In genomic region chr4:14856076-14856926, GRCh38 we compare ENCODE assay signal across 9 cellular contexts.
A peak's percentile ranks its signal among the peaks of the same experiment; 100 is the strongest.
DNase-seq lines count a peak whose midpoint lies in the region; ATAC-seq and TF ChIP-seq lines count a peak whose summit lies in the region.
"Had no signal": no experiment of that assay in that cellular context is flagged by ENCODE, and none has a peak within 500 bp of the region (broad histone marks: within the 10 kb centered on the region; RNA-seq: fewer than 3 reads in every experiment).

No MANE protein-coding gene starts in this region.

- H3K27me3 ChIP-seq in foreskin keratinocyte: no peaks in the 10 kb centered on the region

- H3K36me3 Mint-ChIP-seq in activated CD8-positive, alpha-beta T cell treated with anti-CD3 and anti-CD28 coated beads for 36 hours (ENCODE audit: low read depth): peaks cover 3% of the 10 kb centered on the region

- H3K4me1 ChIP-seq in foreskin keratinocyte: peaks cover 26% of the 10 kb centered on the region
- H3K4me1 ChIP-seq: parathyroid adenoma had no signal

- no peak overlapping the region for H3K4me3 Mint-ChIP-seq in activated CD8-positive, alpha-beta T cell treated with anti-CD3 and anti-CD28 coated beads for 36 hours

- DNase-seq in Caki2 (ENCODE audit: low read depth): peak; percentile 98
- peak; percentile 85 for DNase-seq in HK-2 (ENCODE audit: unreplicated experiment)
- peak; percentile 87 for DNase-seq in activated CD8-positive, alpha-beta T cell treated with anti-CD3 and anti-CD28 coated beads for 36 hours
- DNase-seq in foreskin keratinocyte: peak; percentile 98 to 99
- DNase-seq in stimulated activated CD4-positive, alpha-beta T cell treated with anti-CD3 and anti-CD28 coated beads, Interleukin-2, amount 100 ng/mL, for 24 hours: peak; percentile 59 to 67
- no peak for DNase-seq in cerebellum (ENCODE audit: low spot score)
- DNase-seq in NCI-H524 (lab: John Stamatoyannopoulos, UW): no peak

- peak overlapping the region; percentile 99 for H3K27ac ChIP-seq in foreskin keratinocyte
- H3K27ac ChIP-seq: parathyroid adenoma had no signal

- intact Hi-C loops in activated CD8-positive, alpha-beta T cell treated with anti-CD3 and anti-CD28 coated beads for 36 hours (cut with micrococcal nuclease): loop anchor here (5.0 kb wide), 2 partner anchors 66 to 146 kb away; partner anchors contain the start of gene CPEB2

- in situ Hi-C loops in Caki2 (cut with HindIII; ENCODE audit: low pct_unique_long_range_greater_than_20kb, low sequenced_read_pairs): no loop called here

- CTCF ChIA-PET in activated CD8-positive, alpha-beta T cell treated with anti-CD3 and anti-CD28 coated beads for 36 hours (lab: Charles Lee): interaction anchor here (0.8 kb wide), 2 partner anchors 11 to 796 kb away, joined by 3 read pairs; no protein-coding TSS in a partner anchor

- POLR2A ChIA-PET in activated CD8-positive, alpha-beta T cell treated with anti-CD3 and anti-CD28 coated beads for 36 hours (lab: Charles Lee): interaction anchor here (0.6 to 1.3 kb wide), 2 partner anchors 8 to 62 kb away, joined by 3 to 4 read pairs; no protein-coding TSS in a partner anchor

- no peak for TF ChIP-seq CTCF in activated CD8-positive, alpha-beta T cell treated with anti-CD3 and anti-CD28 coated beads for 36 hours (IDR thresholded peaks at IDR 0.05)
- TF ChIP-seq CTCF in foreskin keratinocyte (conservative IDR thresholded peaks at IDR 0.05): no peak

- H3K4me1 Mint-ChIP-seq in activated CD8-positive, alpha-beta T cell treated with anti-CD3 and anti-CD28 coated beads for 36 hours (ENCODE audit: low read depth): peaks cover 26% of the 10 kb centered on the region

- H3K27ac Mint-ChIP-seq in activated CD8-positive, alpha-beta T cell treated with anti-CD3 and anti-CD28 coated beads for 36 hours: peak overlapping the region; percentile 86

- peaks cover 11% of the 10 kb centered on the region for H3K9me3 Mint-ChIP-seq in activated CD8-positive, alpha-beta T cell treated with anti-CD3 and anti-CD28 coated beads for 36 hours

- peaks cover 22% of the 10 kb centered on the region for H3K27me3 Mint-ChIP-seq in activated CD8-positive, alpha-beta T cell treated with anti-CD3 and anti-CD28 coated beads for 36 hours

- ATAC-seq in GM21381 (IDR thresholded peaks at IDR 0.05; ENCODE audit: unreplicated experiment) (peak; percentile 91), foreskin keratinocyte (peak; percentile 92)
- ATAC-seq in activated CD8-positive, alpha-beta T cell treated with anti-CD3 and anti-CD28 coated beads for 36 hours: peak; percentile 94

Comparison
In these comparisons a context has a peak if more than half of its experiments do, and no peak if none do; other contexts are left out.
1. DNase-seq: peak in Caki2 (single experiment), HK-2 (single experiment), activated CD8-positive, alpha-beta T cell treated with anti-CD3 and anti-CD28 coated beads for 36 hours (single experiment), foreskin keratinocyte (2 of 2) and stimulated activated CD4-positive, alpha-beta T cell treated with anti-CD3 and anti-CD28 coated beads, Interleukin-2, amount 100 ng/mL, for 24 hours (2 of 2); none in cerebellum (single experiment) and NCI-H524 (0 of 2).
2. Peak in every context shown above with its lines, with median percentiles within 50 percentile points of each other: ATAC-seq.